Comparison of ENCODE assay signal across 7 cellular contexts in genomic region chr9:127388037-127388855, GRCh38. TPM values are rescaled to one million over a fixed set of nuclear protein-coding genes. Genes with fewer than 3 reads are reported as not detected.
DNase-seq lines count a peak whose midpoint lies in the region; ATAC-seq and TF ChIP-seq lines count a peak whose summit lies in the region.

No MANE protein-coding gene starts in this region.

- TF ChIP-seq CTCF in left lung (IDR thresholded peaks at IDR 0.05): no peak

- no peak overlapping the region for H3K4me3 ChIP-seq in left lung

- intact Hi-C loops in left lung (cut with DNase I): no loop called here

- H3K36me3 ChIP-seq in left lung: no peaks in the 10 kb centered on the region

- H3K4me1 ChIP-seq in left lung: peaks cover 4 to 15% of the 10 kb centered on the region in 2 donors

- H3K9me3 ChIP-seq in left lung: no peaks in the 10 kb centered on the region

- ATAC-seq in GM19035 (IDR thresholded peaks at IDR 0.05; ENCODE audit: unreplicated experiment) (peak; percentile 85), HG03280 (IDR thresholded peaks at IDR 0.05; ENCODE audit: unreplicated experiment) (peak; percentile 80), left lung (peak; percentile 86)

- no peaks in the 10 kb centered on the region for H3K27me3 ChIP-seq in left lung

- DNase-seq in T follicular helper cell (ENCODE audit: low read depth) (peak; percentile 86), amniotic epithelial cell (ENCODE audit: low read depth) (peak; percentile 99), left lung (no peak), middle frontal gyrus (ENCODE audit: extremely low spot score, low spot score) (no peak)
- DNase-seq in stimulated activated CD8-positive, alpha-beta memory T cell treated with anti-CD3 and anti-CD28 coated beads, Interleukin-15, amount 100 ng/mL, for 4 hours (ENCODE audit: low read depth in 2 of 2): peak; percentile 60 to 78

- H3K27ac ChIP-seq in left lung: peak overlapping the region in 1 of 2 donors; percentile 39

RNA-seq across cellular contexts. Expression of gene SLC2A8, which starts 8.7 kb away (rescaled TPM):
- total RNA-seq in left lung: 10 to 100 TPM; 20.1 to 23.2 TPM

RNA-seq across cellular contexts. Expression of gene ZNF79, which starts 35.9 kb away (rescaled TPM):
- total RNA-seq in left lung: 1 to 10 TPM; 7.7 to 9.0 TPM

Comparison
In these comparisons a context has a peak if more than half of its experiments do, and no peak if none do; other contexts are left out.
1. DNase-seq: peak in T follicular helper cell (single experiment), amniotic epithelial cell (single experiment) and stimulated activated CD8-positive, alpha-beta memory T cell treated with anti-CD3 and anti-CD28 coated beads, Interleukin-15, amount 100 ng/mL, for 4 hours (2 of 2); none in left lung (0 of 2) and middle frontal gyrus (single experiment).
2. Peak in every context shown above with its lines, with median percentiles within 50 percentile points of each other: ATAC-seq.